Comparison of ENCODE assay signal across 18 cellular contexts in genomic region chr11:117480221-117480620, GRCh38.
DNase-seq lines count a peak whose midpoint lies in the region; ATAC-seq and TF ChIP-seq lines count a peak whose summit lies in the region.
"Had no signal": no experiment of that assay in that cellular context is flagged by ENCODE, and none has a peak within 500 bp of the region (broad histone marks: within the 10 kb centered on the region; RNA-seq: fewer than 3 reads in every experiment).

No MANE protein-coding gene starts in this region.

- H2AFZ ChIP-seq in neuronal stem cell (ENCODE audit: low read length): no peak overlapping the region

- peaks cover 21% of the 10 kb centered on the region for H3K27me3 Mint-ChIP-seq in activated naive CD4-positive, alpha-beta T cell treated with anti-CD3 and anti-CD28 coated beads, Interleukin-2, amount 10 ng/mL, durations not matched to agents 7 days and 5 days
- H3K27me3 Mint-ChIP-seq: CD4-positive, alpha-beta T cell had no signal

- no peak overlapping the region for H3K27ac ChIP-seq in neuronal stem cell (replicated peaks; ENCODE audit: low read length)
- no peak overlapping the region for H3K27ac ChIP-seq in spleen
- no peak overlapping the region for H3K27ac ChIP-seq in suprapubic skin
- H3K27ac ChIP-seq: 22Rv1; A549; BLaER1 treated with 17β-estradiol and CSF1 and Interleukin-3, amounts not matched to agents 10 nM and 100 nM; C4-2B had no signal

- H3K4me1 ChIP-seq in neuronal stem cell (ENCODE audit: control insufficient read depth in 2 of 2, insufficient read depth in 1 of 2, low read depth in 1 of 2, low read length in 2 of 2): peaks cover 11 to 12% of the 10 kb centered on the region in 2 donors
- H3K4me1 ChIP-seq in spleen: no peaks in the 10 kb centered on the region
- no peaks in the 10 kb centered on the region for H3K4me1 ChIP-seq in suprapubic skin
- H3K4me1 ChIP-seq: A549, Caco-2 had no signal

- H3K9me3 ChIP-seq in neuronal stem cell (replicated peaks in 1 of 2; ENCODE audit: control insufficient read depth in 2 of 2, insufficient read depth in 1 of 2, low read depth in 1 of 2, low read length in 2 of 2): peaks cover 0 to 2% of the 10 kb centered on the region in 2 donors
- H3K9me3 ChIP-seq in spleen: no peaks in the 10 kb centered on the region
- H3K9me3 ChIP-seq in suprapubic skin: no peaks in the 10 kb centered on the region
- H3K9me3 ChIP-seq: A549; BLaER1 treated with 17β-estradiol and CSF1 and Interleukin-3, amounts not matched to agents 10 nM and 100 nM; Caco-2 had no signal

- H3K23ac ChIP-seq in neuronal stem cell (ENCODE audit: low read depth, low read length, poor library complexity): peak overlapping the region; percentile 20

- no peak for TF ChIP-seq POLR2A in spleen (IDR thresholded peaks at IDR 0.05)
- no peak for TF ChIP-seq POLR2A in suprapubic skin (IDR thresholded peaks at IDR 0.05)

- CTCF ChIA-PET in activated naive CD4-positive, alpha-beta T cell treated with anti-CD3 and anti-CD28 coated beads, Interleukin-2, amount 10 ng/mL, durations not matched to agents 7 days and 5 days (lab: Charles Lee): interaction anchor here (1.4 kb wide), 1 partner anchor 141 kb away, joined by 3 read pairs; no protein-coding TSS in a partner anchor

- H2BK120ac ChIP-seq in neuronal stem cell (ENCODE audit: low read depth, low read length): no peak overlapping the region

- H3K9ac ChIP-seq in neuronal stem cell (ENCODE audit: low read depth, low read length, poor library complexity): peak overlapping the region; percentile 12
- H3K9ac ChIP-seq: BLaER1 treated with 17β-estradiol and CSF1 and Interleukin-3, amounts not matched to agents 10 nM and 100 nM had no signal

- H3K4ac ChIP-seq in neuronal stem cell (ENCODE audit: low read length): no peak overlapping the region

- peak overlapping the region; percentile 12 for H2BK12ac ChIP-seq in neuronal stem cell (ENCODE audit: low read length)

- H2BK5ac ChIP-seq in neuronal stem cell (ENCODE audit: low read length): no peak overlapping the region

- no CpG with 5 or more reads among the region's 15 CpGs for WGBS in neuronal stem cell (ENCODE audit: extremely low coverage in 2 of 2, insufficient read length in 2 of 2, insufficient replicate concordance in 1 of 2), 2 donors
- 87 to 95% (median 90%) methylated on average over 12 to 15 of the region's 15 CpGs for WGBS in spleen, 5 donors
- 88% methylated on average over 4 of the region's 15 CpGs for WGBS in suprapubic skin

- H3K4me3 ChIP-seq in neuronal stem cell (ENCODE audit: low read length in 2 of 2): no peak overlapping the region
- H3K4me3 ChIP-seq in spleen: no peak overlapping the region
- no peak overlapping the region for H3K4me3 ChIP-seq in suprapubic skin
- H3K4me3 ChIP-seq: A549; BLaER1 treated with 17β-estradiol and CSF1 and Interleukin-3, amounts not matched to agents 10 nM and 100 nM had no signal

- H3K27ac Mint-ChIP-seq in activated naive CD4-positive, alpha-beta T cell treated with anti-CD3 and anti-CD28 coated beads, Interleukin-2, amount 10 ng/mL, durations not matched to agents 7 days and 5 days: peak overlapping the region; percentile 24
- no peak overlapping the region for H3K27ac Mint-ChIP-seq in activated naive CD4-positive, alpha-beta T cell treated with anti-CD3 and anti-CD28 coated beads, Interleukin-2, amount 50 U/mL, for 72 hours
- H3K27ac Mint-ChIP-seq: B cell; CD4-positive, alpha-beta T cell; CD8-positive, alpha-beta T cell had no signal

- ATAC-seq in activated naive CD4-positive, alpha-beta T cell treated with anti-CD3 and anti-CD28 coated beads, Interleukin-2, amount 50 U/mL, for 72 hours: no peak
- ATAC-seq in GM18517 (IDR thresholded peaks at IDR 0.05; ENCODE audit: unreplicated experiment): no peak
- ATAC-seq: A549; CD8-positive, alpha-beta T cell had no signal

- no peak for TF ChIP-seq CTCF in spleen (IDR thresholded peaks at IDR 0.05 in 8 of 11, conservative IDR thresholded peaks at IDR 0.05 in 3 of 11)
- TF ChIP-seq CTCF in suprapubic skin (IDR thresholded peaks at IDR 0.05): no peak

- no peak overlapping the region for H3K4me2 ChIP-seq in neuronal stem cell (ENCODE audit: insufficient read depth, low read length, poor library complexity, severe bottlenecking)
- H3K4me2 ChIP-seq: A549; BLaER1 treated with 17β-estradiol and CSF1 and Interleukin-3, amounts not matched to agents 10 nM and 100 nM had no signal

- DNase-seq in activated naive CD4-positive, alpha-beta T cell treated with anti-CD3 and anti-CD28 coated beads, Interleukin-2, amount 10 ng/mL, durations not matched to agents 7 days and 5 days: no peak
- DNase-seq in activated naive CD4-positive, alpha-beta T cell treated with anti-CD3 and anti-CD28 coated beads, Interleukin-2, amount 50 U/mL, for 72 hours (ENCODE audit: low spot score in 2 of 2): no peak
- DNase-seq in neuronal stem cell (ENCODE audit: low spot score) (no peak), spleen (peak; percentile 51), suprapubic skin (ENCODE audit: low spot score in 2 of 2) (no peak)
- DNase-seq: AML-193; Caco-2; Calu3; CD4-positive, alpha-beta T cell; CD8-positive, alpha-beta T cell; DMS79 treated with DMSO at 0.1 percent for 48 hours; GF-D8 had no signal

- no peaks in the 10 kb centered on the region for H3K79me1 ChIP-seq in neuronal stem cell (ENCODE audit: low read depth, low read length)

- peak overlapping the region; percentile 27 for H2BK15ac ChIP-seq in neuronal stem cell (ENCODE audit: low read length)

- H3K4me3 Mint-ChIP-seq in activated naive CD4-positive, alpha-beta T cell treated with anti-CD3 and anti-CD28 coated beads, Interleukin-2, amount 10 ng/mL, durations not matched to agents 7 days and 5 days: no peak overlapping the region
- H3K4me3 Mint-ChIP-seq: B cell; CD4-positive, alpha-beta T cell; CD8-positive, alpha-beta T cell had no signal

- peak overlapping the region; percentile 73 for H2AK5ac ChIP-seq in neuronal stem cell (ENCODE audit: low read depth, low read length)

- no peak overlapping the region for H3K14ac ChIP-seq in neuronal stem cell (ENCODE audit: low read length)

- H3K27me3 ChIP-seq in neuronal stem cell (ENCODE audit: control insufficient read depth in 3 of 3, insufficient read depth in 3 of 3, low read depth in 1 of 3, low read length in 3 of 3): peaks cover 0 to 7% (median 0%) of the 10 kb centered on the region in 3 experiments
- peaks cover 0 to 4% (median 0%) of the 10 kb centered on the region in 7 donors for H3K27me3 ChIP-seq in spleen (replicated peaks in 1 of 7)
- H3K27me3 ChIP-seq in suprapubic skin: peaks cover 7% of the 10 kb centered on the region
- H3K27me3 ChIP-seq: BLaER1 treated with 17β-estradiol and CSF1 and Interleukin-3, amounts not matched to agents 10 nM and 100 nM had no signal

- peak overlapping the region; percentile 59 for H3K18ac ChIP-seq in neuronal stem cell (ENCODE audit: low read length)

- H3K36me3 Mint-ChIP-seq in activated naive CD4-positive, alpha-beta T cell treated with anti-CD3 and anti-CD28 coated beads, Interleukin-2, amount 10 ng/mL, durations not matched to agents 7 days and 5 days: no peaks in the 10 kb centered on the region
- H3K36me3 Mint-ChIP-seq in activated naive CD4-positive, alpha-beta T cell treated with anti-CD3 and anti-CD28 coated beads, Interleukin-2, amount 50 U/mL, for 72 hours: no peaks in the 10 kb centered on the region
- H3K36me3 Mint-ChIP-seq: CD8-positive, alpha-beta T cell had no signal

- H4K8ac ChIP-seq in neuronal stem cell (ENCODE audit: low read depth, low read length): no peak overlapping the region

- no peaks in the 10 kb centered on the region for H3K9me3 Mint-ChIP-seq in activated naive CD4-positive, alpha-beta T cell treated with anti-CD3 and anti-CD28 coated beads, Interleukin-2, amount 10 ng/mL, durations not matched to agents 7 days and 5 days
- no peaks in the 10 kb centered on the region for H3K9me3 Mint-ChIP-seq in activated naive CD4-positive, alpha-beta T cell treated with anti-CD3 and anti-CD28 coated beads, Interleukin-2, amount 50 U/mL, for 72 hours
- H3K9me3 Mint-ChIP-seq: CD4-positive, alpha-beta T cell; CD8-positive, alpha-beta T cell had no signal

- no peaks in the 10 kb centered on the region for H3K4me1 Mint-ChIP-seq in activated naive CD4-positive, alpha-beta T cell treated with anti-CD3 and anti-CD28 coated beads, Interleukin-2, amount 10 ng/mL, durations not matched to agents 7 days and 5 days
- H3K4me1 Mint-ChIP-seq: B cell had no signal

- TF ChIP-seq EP300 in suprapubic skin (IDR thresholded peaks at IDR 0.05): no peak

- H4K91ac ChIP-seq in neuronal stem cell (ENCODE audit: low read depth, low read length, poor library complexity): no peak overlapping the region

- intact Hi-C loops in spleen (cut with DNase I; ENCODE audit: low total_unique reads): no loop called here

- no peaks in the 10 kb centered on the region for H3K36me3 ChIP-seq in neuronal stem cell (replicated peaks in 1 of 2; ENCODE audit: control insufficient read depth in 2 of 2, insufficient read depth in 2 of 2, low read length in 2 of 2)
- H3K36me3 ChIP-seq in spleen: no peaks in the 10 kb centered on the region
- H3K36me3 ChIP-seq in suprapubic skin: no peaks in the 10 kb centered on the region
- H3K36me3 ChIP-seq: BLaER1 treated with 17β-estradiol and CSF1 and Interleukin-3, amounts not matched to agents 10 nM and 100 nM had no signal
